ENCODE assay signal across 1 cellular context in the genomic region with DNA sequence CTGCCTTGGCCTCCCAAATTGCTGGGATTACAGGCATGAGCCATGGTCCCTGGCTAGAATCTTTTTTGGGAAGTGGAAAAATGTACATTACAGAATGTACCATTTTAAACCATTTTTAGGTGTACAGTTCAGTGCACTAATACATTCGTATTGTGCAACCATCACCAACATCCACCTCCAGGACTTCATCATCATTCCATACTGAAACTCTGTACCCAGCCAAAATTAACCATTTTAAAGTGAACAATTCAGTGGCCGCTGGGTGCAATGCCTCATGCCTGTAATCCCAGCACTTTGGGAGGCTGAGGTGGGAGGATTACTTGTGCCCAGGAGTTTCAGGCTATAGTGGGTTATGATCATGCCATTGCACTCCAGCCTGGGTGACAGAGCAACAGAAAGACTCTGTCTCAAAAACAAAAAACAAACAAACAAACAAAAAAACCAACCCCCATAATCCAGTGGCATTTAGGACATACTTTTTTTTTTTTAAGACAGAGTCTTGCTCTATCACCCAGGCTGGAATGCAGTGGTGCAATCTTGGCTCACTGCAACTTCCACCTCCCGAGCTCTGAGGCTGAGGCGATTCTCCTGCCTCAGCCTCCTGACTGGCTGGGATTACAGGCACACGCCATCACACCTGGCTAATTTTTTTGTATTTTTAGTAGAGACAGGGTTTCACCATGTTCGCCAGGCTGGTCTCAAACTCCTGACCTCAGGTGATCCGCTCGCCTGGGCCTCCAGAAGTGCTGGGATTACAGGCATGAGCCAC.
A peak's percentile ranks its signal among the peaks of the same experiment; 100 is the strongest.
TF ChIP-seq lines count a peak whose summit lies in the region.

No MANE protein-coding gene starts in this region.

TF ChIP-seq in IMR-90, 13 proteins besides CTCF, POLR2A, EP300 and RAD21:
- TF ChIP-seq CEBPB (IDR thresholded peaks at IDR 0.05; ENCODE audit: low read depth, low read length): peak; percentile 54
